Comparison of ENCODE assay signal across 32 cellular contexts in genomic region chr13:73693215-73693614, GRCh38.
"Had no signal": no experiment of that assay in that cellular context is flagged by ENCODE, and none has a peak within 500 bp of the region (broad histone marks: within the 10 kb centered on the region; RNA-seq: fewer than 3 reads in every experiment).

No MANE protein-coding gene starts in this region.

- H3K27me3 ChIP-seq: brain microvascular endothelial cell, esophagus muscularis mucosa, gastroesophageal sphincter, heart right ventricle had no signal

- H3K27ac ChIP-seq: brain microvascular endothelial cell, esophagus muscularis mucosa, gastroesophageal sphincter, heart right ventricle, WERI-Rb-1 had no signal

- H3K4me3 Mint-ChIP-seq: activated B cell treated with CpG ODN at 0.5 μM for 24 hours; activated CD8-positive, alpha-beta T cell treated with anti-CD3 and anti-CD28 coated beads for 36 hours; activated naive CD8-positive, alpha-beta T cell; activated T-cell treated with anti-CD3 and anti-CD28 coated beads, Interleukin-2, amount 50 U/mL, for 4 hours; activated T-helper 17 cell treated with anti-CD3 and anti-CD28 coated beads, Interleukin-2, amount 50 U/mL, for 72 hours; central memory CD8-positive, alpha-beta T cell; endodermal cell; T-helper 17 cell; T-helper 2 cell treated with Interferon-gamma antibody and Interleukin-4, amounts not matched to agents 5 μg/mL and 100 μg/mL, for 36 hours had no signal

- H3K27ac Mint-ChIP-seq: activated B cell treated with CpG ODN at 0.5 μM for 24 hours; activated CD8-positive, alpha-beta T cell treated with anti-CD3 and anti-CD28 coated beads for 36 hours; activated naive CD8-positive, alpha-beta T cell; activated T-helper 17 cell treated with anti-CD3 and anti-CD28 coated beads, Interleukin-2, amount 50 U/mL, for 72 hours; endodermal cell; T-helper 17 cell; T-helper 2 cell treated with Interferon-gamma antibody and Interleukin-4, amounts not matched to agents 5 μg/mL and 100 μg/mL, for 36 hours had no signal

- FAIRE-seq: bronchial epithelial cell, colon had no signal

- DNase-seq: activated B cell treated with CpG ODN at 0.5 μM for 24 hours; activated CD4-positive, alpha-beta T cell treated with anti-CD3 and anti-CD28 coated beads for 48 hours; activated CD4-positive, alpha-beta T cell treated with anti-CD3 and anti-CD28 coated beads, Interleukin-2, amount 50 U/mL, for 1 hour; activated CD4-positive, alpha-beta T cell treated with anti-CD3 and anti-CD28 coated beads, Interleukin-2, amount 50 U/mL, for 48 hours; activated CD8-positive, alpha-beta memory T cell treated with anti-CD3 and anti-CD28 coated beads for 24 hours; activated CD8-positive, alpha-beta T cell treated with anti-CD3 and anti-CD28 coated beads for 36 hours; activated effector memory CD4-positive, alpha-beta T cell treated with Interleukin-2 at 50 U/mL for 16 hours; activated gamma-delta T cell treated with Interleukin-2 at 50 U/mL for 16 hours; activated naive CD4-positive, alpha-beta T cell treated with anti-CD3 and anti-CD28 coated beads, Interleukin-2, amount 50 U/mL, for 16 hours; activated naive CD4-positive, alpha-beta T cell treated with Interleukin-2 at 50 U/mL for 16 hours; activated T-cell treated with anti-CD3 and anti-CD28 coated beads, Interleukin-2, amount 50 U/mL, for 4 hours; amniotic stem cell; anterior cingulate cortex; brain microvascular endothelial cell; effector memory CD4-positive, alpha-beta T cell; endodermal cell; erythroblast; foreskin melanocyte; heart right ventricle; T-helper 1 cell; T-helper 17 cell; T1000; WERI-Rb-1 had no signal

- H3K4me1 Mint-ChIP-seq: activated B cell treated with CpG ODN at 0.5 μM for 24 hours had no signal

- H3K9me3 Mint-ChIP-seq: activated B cell treated with CpG ODN at 0.5 μM for 24 hours; activated CD8-positive, alpha-beta T cell treated with anti-CD3 and anti-CD28 coated beads for 36 hours; activated T-cell treated with anti-CD3 and anti-CD28 coated beads, Interleukin-2, amount 50 U/mL, for 4 hours; activated T-helper 17 cell treated with anti-CD3 and anti-CD28 coated beads, Interleukin-2, amount 50 U/mL, for 72 hours; central memory CD8-positive, alpha-beta T cell; endodermal cell had no signal

- H3K4me3 ChIP-seq: esophagus muscularis mucosa, gastroesophageal sphincter, heart right ventricle had no signal

- H3K27me3 Mint-ChIP-seq: activated B cell treated with CpG ODN at 0.5 μM for 24 hours; activated CD8-positive, alpha-beta T cell treated with anti-CD3 and anti-CD28 coated beads for 36 hours; activated naive CD8-positive, alpha-beta T cell; activated T-helper 17 cell treated with anti-CD3 and anti-CD28 coated beads, Interleukin-2, amount 50 U/mL, for 72 hours; central memory CD8-positive, alpha-beta T cell; T-helper 17 cell had no signal

- H3K9me3 ChIP-seq: esophagus muscularis mucosa, gastroesophageal sphincter, heart right ventricle had no signal

- ATAC-seq: activated CD4-positive, CD25-positive, alpha-beta regulatory T cell treated with anti-CD3 and anti-CD28 coated beads, Interleukin-2, amount 50 U/mL, for 24 hours; activated CD8-positive, alpha-beta T cell treated with anti-CD3 and anti-CD28 coated beads for 36 hours; activated T-cell treated with anti-CD3 and anti-CD28 coated beads, Interleukin-2, amount 50 U/mL, for 4 hours; activated T-helper 17 cell treated with anti-CD3 and anti-CD28 coated beads, Interleukin-2, amount 50 U/mL, for 72 hours; gastroesophageal sphincter; heart right ventricle; T-helper 17 cell had no signal

- H3K4me1 ChIP-seq: esophagus muscularis mucosa, gastroesophageal sphincter, heart right ventricle had no signal
